In the genomic region with DNA sequence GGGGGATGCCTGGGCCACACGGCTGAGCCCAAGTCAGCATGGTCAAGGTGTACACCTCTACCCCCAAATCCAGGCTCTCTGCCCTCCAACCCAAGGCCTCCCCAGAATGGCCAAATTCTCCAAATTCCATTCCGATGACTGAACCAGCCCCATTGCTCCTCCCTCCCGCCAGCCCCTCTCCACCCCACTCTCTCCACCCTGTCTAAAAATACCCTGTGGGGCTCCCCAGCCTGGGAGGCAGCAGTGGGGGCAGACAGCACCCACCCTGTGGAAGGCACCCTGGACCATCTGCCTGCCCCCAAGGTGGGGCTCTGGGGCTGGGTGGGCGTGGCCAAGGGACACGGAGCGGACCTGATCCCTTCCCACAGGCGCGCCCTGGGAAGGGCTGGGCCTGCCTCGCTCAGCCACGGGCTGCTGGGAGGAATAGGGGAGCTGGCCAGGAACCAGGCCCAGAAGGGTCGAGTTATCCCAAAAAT, we compare ENCODE assay signal across 9 cellular contexts. TPM values are rescaled to one million over a fixed set of nuclear protein-coding genes. Genes with fewer than 3 reads are reported as not detected.
DNase-seq lines count a peak whose midpoint lies in the region; ATAC-seq and TF ChIP-seq lines count a peak whose summit lies in the region.
"Had no signal": no experiment of that assay in that cellular context is flagged by ENCODE, and none has a peak within 500 bp of the region (broad histone marks: within the 10 kb centered on the region; RNA-seq: fewer than 3 reads in every experiment).

No MANE protein-coding gene starts in this region.

- POLR2A ChIA-PET in CD4-positive, alpha-beta T cell (lab: Charles Lee) = no interaction called here

- CTCF ChIA-PET in CD4-positive, alpha-beta T cell (lab: Charles Lee) = no interaction called here

- peak overlapping the region; percentile 96 for H3K27ac ChIP-seq in foreskin keratinocyte
- no peak overlapping the region for H3K27ac ChIP-seq in CD4-positive, alpha-beta T cell (ENCODE audit: low read depth, low read length)

- H3K27me3 Mint-ChIP-seq in CD4-positive, alpha-beta T cell = no peaks in the 10 kb centered on the region

- H3K4me3 Mint-ChIP-seq in CD4-positive, alpha-beta T cell = no peak overlapping the region

- ATAC-seq in foreskin keratinocyte = peak; percentile 56
- ATAC-seq in omental fat pad (ENCODE audit: low FRiP score) = peak; percentile 43
- ATAC-seq in GM21786 (IDR thresholded peaks at IDR 0.05; ENCODE audit: unreplicated experiment) = no peak
- no peak for ATAC-seq in CD4-positive, alpha-beta T cell (ENCODE audit: poor library complexity)

- no peak overlapping the region for H3K4me3 ChIP-seq in NT2/D1 (ENCODE audit: insufficient read length, low read depth)

- no peak for TF ChIP-seq CTCF in foreskin keratinocyte (conservative IDR thresholded peaks at IDR 0.05)
- no peak for TF ChIP-seq CTCF in omental fat pad (IDR thresholded peaks at IDR 0.05)
- TF ChIP-seq CTCF in CD4-positive, alpha-beta T cell (IDR thresholded peaks at IDR 0.05) = no peak

- H3K9me3 ChIP-seq in NT2/D1 (ENCODE audit: insufficient read depth, low read length) = no peaks in the 10 kb centered on the region
- no peaks in the 10 kb centered on the region for H3K9me3 ChIP-seq in CD4-positive, alpha-beta T cell (ENCODE audit: control insufficient read depth, low read length)

- intact Hi-C loops in CD4-positive, alpha-beta T cell (cut with DNase I, micrococcal nuclease) = no loop called here

- H3K4me1 ChIP-seq in NT2/D1 (ENCODE audit: insufficient read depth, insufficient read length) (peaks cover 27% of the 10 kb centered on the region), foreskin keratinocyte (peaks cover 47% of the 10 kb centered on the region)

- DNase-seq in AG08396 (ENCODE audit: low spot score) (peak; percentile 86), NT2/D1 (ENCODE audit: low read depth, low spot score) (no peak), foreskin keratinocyte (peak; percentile 75 to 84), omental fat pad (ENCODE audit: low spot score) (no peak), NCI-H2196 treated with DMSO at 0.1 percent for 48 hours (lab: John Stamatoyannopoulos, UW; ENCODE audit: unreplicated experiment) (no peak), amniotic stem cell (lab: John Stamatoyannopoulos, UW) (no peak)
- DNase-seq in CD4-positive, alpha-beta T cell = no peak
- DNase-seq: NCI-H1417 treated with DMSO at 0.1 percent for 48 hours had no signal

- no peaks in the 10 kb centered on the region for H3K4me1 Mint-ChIP-seq in CD4-positive, alpha-beta T cell (ENCODE audit: low read depth)

- no peaks in the 10 kb centered on the region for H3K9me3 Mint-ChIP-seq in CD4-positive, alpha-beta T cell

- no peaks in the 10 kb centered on the region for H3K27me3 ChIP-seq in NT2/D1 (ENCODE audit: insufficient read depth, insufficient read length)
- no peaks in the 10 kb centered on the region for H3K27me3 ChIP-seq in foreskin keratinocyte
- H3K27me3 ChIP-seq in CD4-positive, alpha-beta T cell (ENCODE audit: control insufficient read depth, insufficient read depth, low read length) = no peaks in the 10 kb centered on the region

- H3K36me3 Mint-ChIP-seq in CD4-positive, alpha-beta T cell (ENCODE audit: low read depth) = no peaks in the 10 kb centered on the region

- peaks cover 47% of the 10 kb centered on the region for H3K36me3 ChIP-seq in NT2/D1 (ENCODE audit: insufficient read depth, insufficient read length, low read length)

- H3K27ac Mint-ChIP-seq in CD4-positive, alpha-beta T cell = no peak overlapping the region

- peak overlapping the region; percentile 80 for H3K9ac ChIP-seq in NT2/D1 (ENCODE audit: insufficient read length, low read depth)

RNA-seq across cellular contexts. Expression of a gene that starts 11.4 kb away (rescaled TPM):
- 14.0 and 14.9 TPM in 2 replicates for total RNA-seq in foreskin keratinocyte
- 17.1 and 17.2 TPM in 2 replicates for polyA plus RNA-seq in foreskin keratinocyte
- 10 to 100 TPM in 3 of 4 donors, 1 to 10 TPM in 1; 8.2 to 16.0 (median 14.2) TPM for total RNA-seq in omental fat pad
- under 1 TPM in 1 of 2 experiments, not detected in 1; 0.11 TPM for total RNA-seq in CD4-positive, alpha-beta T cell

RNA-seq across cellular contexts. Expression of a gene that starts 17.2 kb away (rescaled TPM):
- 1,635 and 1,748 TPM in 2 replicates for total RNA-seq in foreskin keratinocyte
- 2,218 and 2,342 TPM in 2 replicates for polyA plus RNA-seq in foreskin keratinocyte
- total RNA-seq in omental fat pad = 1,000 to 10,000 TPM; 1,059 to 1,562 (median 1,256) TPM
- total RNA-seq in CD4-positive, alpha-beta T cell = 1,000 to 10,000 TPM; 2,453 to 2,464 TPM

RNA-seq across cellular contexts. Expression of a gene that starts 27.3 kb away (rescaled TPM):
- total RNA-seq in foreskin keratinocyte = not detected in 2 replicates
- polyA plus RNA-seq in foreskin keratinocyte = not detected in 2 replicates
- under 1 TPM in 1 of 4 donors, not detected in 3; 0.28 TPM for total RNA-seq in omental fat pad
- total RNA-seq in CD4-positive, alpha-beta T cell = not detected

RNA-seq across cellular contexts. Expression of a gene that starts 33.3 kb away (rescaled TPM):
- total RNA-seq in foreskin keratinocyte (14.0 and 14.5 TPM in 2 replicates), omental fat pad (1 to 10 TPM; 1.9 to 9.6 (median 5.4) TPM)
- polyA plus RNA-seq in foreskin keratinocyte = 10.6 and 11.7 TPM in 2 replicates
- 1 to 10 TPM; 1.6 to 1.7 TPM for total RNA-seq in CD4-positive, alpha-beta T cell

Comparison
In these comparisons a context has a peak if more than half of its experiments do, and no peak if none do; other contexts are left out.
1. DNase-seq: peak in AG08396 (single experiment) and foreskin keratinocyte (2 of 2); none in NT2/D1 (single experiment), omental fat pad (single experiment), NCI-H2196 treated with DMSO at 0.1 percent for 48 hours (single experiment), CD4-positive, alpha-beta T cell (0 of 10) and amniotic stem cell (single experiment).
2. ATAC-seq: peak in foreskin keratinocyte (single experiment) and omental fat pad (single experiment); none in GM21786 (single experiment) and CD4-positive, alpha-beta T cell (single experiment).
3. RNA of a gene that starts 11.4 kb away (total RNA-seq): 8.2 to 16.0 TPM in omental fat pad and 14.0 to 14.9 TPM in foreskin keratinocyte; 0.11 TPM in CD4-positive, alpha-beta T cell; every median in the first group is over 4 times any median in the second.